ENCODE assay signal across 8 cellular contexts in the genomic region with DNA sequence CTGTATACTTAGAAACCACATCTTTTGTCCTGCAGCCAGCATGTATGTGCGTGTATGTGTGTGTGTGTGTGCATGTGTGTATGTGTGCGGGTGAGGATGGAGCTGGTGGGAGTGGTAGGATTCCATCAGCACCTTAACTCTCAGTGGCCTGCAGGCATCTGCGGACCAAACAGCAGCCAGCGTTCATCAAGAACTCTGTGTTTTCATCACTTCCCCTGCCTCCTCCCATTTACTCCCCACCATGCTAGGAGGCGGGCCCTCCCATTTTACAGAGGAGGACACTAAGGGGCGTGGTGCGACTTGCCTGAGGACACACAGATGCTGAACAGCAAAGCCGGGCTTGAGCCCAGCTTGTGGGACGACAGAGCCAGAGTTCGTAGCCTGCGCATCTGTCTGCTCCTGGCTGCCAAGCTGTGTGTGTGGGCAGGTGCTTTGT. TPM values are rescaled to one million over a fixed set of nuclear protein-coding genes. Genes with fewer than 3 reads are reported as not detected.
A peak's percentile ranks its signal among the peaks of the same experiment; 100 is the strongest.
DNase-seq lines count a peak whose midpoint lies in the region; ATAC-seq, FAIRE-seq and TF ChIP-seq lines count a peak whose summit lies in the region.

No MANE protein-coding gene starts in this region.

- no peaks in the 10 kb centered on the region for H3K36me3 Mint-ChIP-seq in astrocyte (ENCODE audit: low read depth, unreplicated experiment)

- no peaks in the 10 kb centered on the region for H3K79me2 ChIP-seq in astrocyte (ENCODE audit: insufficient read depth, low read length)

- H3K4me3 ChIP-seq in astrocyte (ENCODE audit: insufficient read depth, low read depth, low read length) = no peak overlapping the region

- H3K4me3 Mint-ChIP-seq in astrocyte (ENCODE audit: unreplicated experiment) = peak overlapping the region; percentile 41

- peaks cover 31% of the 10 kb centered on the region for H3K27me3 ChIP-seq in astrocyte (ENCODE audit: insufficient read depth, low read length)

- no peak overlapping the region for H3K9ac ChIP-seq in astrocyte (ENCODE audit: low read length)

- peaks cover 27% of the 10 kb centered on the region for H3K4me1 Mint-ChIP-seq in astrocyte (ENCODE audit: low read depth, unreplicated experiment)

- H3K27me3 Mint-ChIP-seq in astrocyte (ENCODE audit: low read depth, unreplicated experiment) = peaks cover 11% of the 10 kb centered on the region

- no peak for FAIRE-seq in astrocyte (lab: Jason Lieb, UNC)

- no peak for ATAC-seq in GM18873 (IDR thresholded peaks at IDR 0.05; ENCODE audit: low FRiP score, unreplicated experiment)
- ATAC-seq in HG03342 (IDR thresholded peaks at IDR 0.05; ENCODE audit: unreplicated experiment) = no peak

- H3K4me1 ChIP-seq in astrocyte (ENCODE audit: insufficient read depth, low read length) = peaks cover 17% of the 10 kb centered on the region

- peak overlapping the region; percentile 18 for H3K4me2 ChIP-seq in astrocyte (ENCODE audit: low read length)

- no peaks in the 10 kb centered on the region for H3K9me3 ChIP-seq in astrocyte (ENCODE audit: insufficient read depth, low read depth, low read length)

- H4K20me1 ChIP-seq in astrocyte (ENCODE audit: insufficient read depth, low read length) = peaks cover 39% of the 10 kb centered on the region

- H3K27ac ChIP-seq in astrocyte (ENCODE audit: low read depth, low read length) = no peak overlapping the region

- TF ChIP-seq CTCF in astrocyte (IDR thresholded peaks at IDR 0.05; ENCODE audit: insufficient read depth, low read depth, low read length) = no peak

- peaks cover 3% of the 10 kb centered on the region for H3K9me3 Mint-ChIP-seq in astrocyte (ENCODE audit: unreplicated experiment)

- H3K36me3 ChIP-seq in astrocyte (ENCODE audit: insufficient read depth, low read length) = no peaks in the 10 kb centered on the region

- H2AFZ ChIP-seq in astrocyte (ENCODE audit: low read depth, low read length) = no peak overlapping the region

- peak; percentile 93 for DNase-seq in ELF-1 (ENCODE audit: low read depth, low spot score)
- peak; percentile 30 for DNase-seq in NAMALWA (ENCODE audit: low spot score)
- DNase-seq in astrocyte (ENCODE audit: low read depth) = peak; percentile 23
- peak; percentile 45 for DNase-seq in mucosa of gallbladder (ENCODE audit: low spot score)
- DNase-seq in inferior parietal cortex (ENCODE audit: extremely low spot score) = no peak
- DNase-seq in Kasumi-1 (lab: John Stamatoyannopoulos, UW) = no peak

- peak overlapping the region; percentile 30 for H3K27ac Mint-ChIP-seq in astrocyte (ENCODE audit: unreplicated experiment)

RNA-seq across cellular contexts. Expression of a gene that starts 8.9 kb away (rescaled TPM):
- total RNA-seq in astrocyte (17.7 and 18.5 TPM in 2 replicates), mucosa of gallbladder (95.0 TPM)

Comparison
In these comparisons a context has a peak if more than half of its experiments do, and no peak if none do; other contexts are left out.
1. DNase-seq: peak in ELF-1 (single experiment), NAMALWA (single experiment), astrocyte (single experiment) and mucosa of gallbladder (single experiment); none in inferior parietal cortex (single experiment) and Kasumi-1 (0 of 2).